ENCODE assay signal across 18 cellular contexts in genomic region chr12:123721245-123721644, GRCh38. TPM values are rescaled to one million over a fixed set of nuclear protein-coding genes. Genes with fewer than 3 reads are reported as not detected.
"Had no signal": no experiment of that assay in that cellular context is flagged by ENCODE, and none has a peak within 500 bp of the region (broad histone marks: within the 10 kb centered on the region; RNA-seq: fewer than 3 reads in every experiment).

No MANE protein-coding gene starts in this region.

- ATAC-seq: gastroesophageal sphincter, heart left ventricle, left lung had no signal

- H3K4me3 ChIP-seq: ascending aorta, breast epithelium, coronary artery, gastroesophageal sphincter, heart left ventricle, left lung, testis had no signal

- H3K4me2 ChIP-seq: SK-N-SH had no signal

- H3K9ac ChIP-seq: SK-N-SH had no signal

- H3K27ac Mint-ChIP-seq: activated B cell treated with CpG ODN at 0.5 μM for 24 hours; activated naive CD4-positive, alpha-beta T cell treated with anti-CD3 and anti-CD28 coated beads, Interleukin-2, amount 10 ng/mL, durations not matched to agents 7 days and 5 days had no signal

- DNase-seq: activated B cell treated with CpG ODN at 0.5 μM for 24 hours; activated CD4-positive, alpha-beta T cell treated with anti-CD3 and anti-CD28 coated beads for 48 hours; activated effector memory CD4-positive, alpha-beta T cell treated with Interleukin-2 at 50 U/mL for 16 hours; activated naive CD4-positive, alpha-beta T cell treated with anti-CD3 and anti-CD28 coated beads, Interleukin-2, amount 10 ng/mL, durations not matched to agents 7 days and 5 days; activated T-cell treated with anti-CD3 and anti-CD28 coated beads, Interleukin-2, amount 50 U/mL, for 1 hour; heart left ventricle; kidney; left lung; mammary epithelial cell; occipital lobe; retina; SK-N-SH; T-helper 9 cell; testis had no signal

- H3K9me3 ChIP-seq: ascending aorta, breast epithelium, gastroesophageal sphincter, heart left ventricle, left lung, SK-N-SH, testis had no signal

- H3K4me1 ChIP-seq: ascending aorta, breast epithelium, gastroesophageal sphincter, left lung, testis had no signal

- H3K4me3 Mint-ChIP-seq: activated B cell treated with CpG ODN at 0.5 μM for 24 hours; activated naive CD4-positive, alpha-beta T cell treated with anti-CD3 and anti-CD28 coated beads, Interleukin-2, amount 10 ng/mL, durations not matched to agents 7 days and 5 days had no signal

- H3K9me3 Mint-ChIP-seq: activated B cell treated with CpG ODN at 0.5 μM for 24 hours; activated naive CD4-positive, alpha-beta T cell treated with anti-CD3 and anti-CD28 coated beads, Interleukin-2, amount 10 ng/mL, durations not matched to agents 7 days and 5 days had no signal

- H3K27me3 Mint-ChIP-seq: activated B cell treated with CpG ODN at 0.5 μM for 24 hours; activated naive CD4-positive, alpha-beta T cell treated with anti-CD3 and anti-CD28 coated beads, Interleukin-2, amount 10 ng/mL, durations not matched to agents 7 days and 5 days had no signal

- H3K27me3 ChIP-seq: ascending aorta, breast epithelium, gastroesophageal sphincter, heart left ventricle, left lung, testis had no signal

- H3K27ac ChIP-seq: ascending aorta, breast epithelium, coronary artery, gastroesophageal sphincter, heart left ventricle, left lung, testis had no signal

RNA-seq across cellular contexts. Expression of gene DNAH10, which starts 40.9 kb away (rescaled TPM):
- total RNA-seq: ascending aorta, gastroesophageal sphincter had no signal
